ENCODE assay signal across 11 cellular contexts in genomic region chr20:61252601-61253263, GRCh38. TPM values are rescaled to one million over a fixed set of nuclear protein-coding genes. Genes with fewer than 3 reads are reported as not detected.
DNase-seq lines count a peak whose midpoint lies in the region; ATAC-seq and TF ChIP-seq lines count a peak whose summit lies in the region.
"Had no signal": no experiment of that assay in that cellular context is flagged by ENCODE, and none has a peak within 500 bp of the region (broad histone marks: within the 10 kb centered on the region; RNA-seq: fewer than 3 reads in every experiment).

No MANE protein-coding gene starts in this region.

- intact Hi-C loops in CD4-positive, alpha-beta T cell (cut with DNase I, micrococcal nuclease): no loop called here

- no peak for TF ChIP-seq CTCF in AG09309 (IDR thresholded peaks at IDR 0.05; ENCODE audit: control insufficient read depth, insufficient read depth, low read depth, low read length, missing control alignments)
- TF ChIP-seq CTCF in epithelial cell of proximal tubule (conservative IDR thresholded peaks at IDR 0.05; ENCODE audit: low read depth, low read length): no peak
- TF ChIP-seq CTCF in CD4-positive, alpha-beta T cell (IDR thresholded peaks at IDR 0.05): no peak

- H3K9ac ChIP-seq in HUES64 (ENCODE audit: low read depth, low read length): 0 out of 2 replicates have a peak overlapping the region, but pooled peaks have one; percentile 25

- H3K4me1 ChIP-seq in HUES64 (ENCODE audit: insufficient read depth, low read length): peaks cover 15% of the 10 kb centered on the region; the same call in 1 of the 2 replicates

- no peaks in the 10 kb centered on the region for H3K9me3 ChIP-seq in HUES64 (ENCODE audit: insufficient read depth, low read depth, low read length)
- no peaks in the 10 kb centered on the region for H3K9me3 ChIP-seq in CD4-positive, alpha-beta T cell (ENCODE audit: control insufficient read depth, low read length)

- H3K27me3 ChIP-seq in HUES64 (ENCODE audit: insufficient read depth, low read length): peaks cover 82% of the 10 kb centered on the region
- peaks cover 48% of the 10 kb centered on the region for H3K27me3 ChIP-seq in CD4-positive, alpha-beta T cell (ENCODE audit: control insufficient read depth, insufficient read depth, low read length)

- H3K36me3 ChIP-seq in HUES64 (ENCODE audit: insufficient read depth, low read length): peaks cover 5% of the 10 kb centered on the region; the same call in 1 of the 2 replicates

- H3K36me3 Mint-ChIP-seq in CD4-positive, alpha-beta T cell (ENCODE audit: low read depth): no peaks in the 10 kb centered on the region
- H3K36me3 Mint-ChIP-seq: stimulated activated naive B cell treated with anti-CD40 and anti-IgM and Interleukin-4, amounts not matched to agents 10 μg/mL and 1 μg/mL and 100 μg/mL, for 72 hours had no signal

- CTCF ChIA-PET in CD4-positive, alpha-beta T cell (lab: Charles Lee): no interaction called here

- H3K4me3 Mint-ChIP-seq in CD4-positive, alpha-beta T cell: no peak overlapping the region
- H3K4me3 Mint-ChIP-seq: T-helper 1 cell treated with Interleukin-12 subunit alpha and Interleukin-12 subunit beta and Interleukin-4 antibody, amounts not matched to agents 30 μg/mL and 1 μg/mL, for 36 hours had no signal

- peak overlapping the region; percentile 54 for H3K4me3 ChIP-seq in AG09309 (ENCODE audit: control insufficient read depth, low read depth, low read length)
- H3K4me3 ChIP-seq in HUES64 (ENCODE audit: low read length): peak overlapping the region; percentile 63
- H3K4me3 ChIP-seq in epithelial cell of proximal tubule (ENCODE audit: low read depth, low read length): peak overlapping the region; percentile 56

- POLR2A ChIA-PET in CD4-positive, alpha-beta T cell (lab: Charles Lee): no interaction called here

- no peak overlapping the region for H3K27ac Mint-ChIP-seq in CD4-positive, alpha-beta T cell
- H3K27ac Mint-ChIP-seq: naive thymus-derived CD8-positive, alpha-beta T cell; stimulated activated naive B cell treated with anti-CD40 and anti-IgM and Interleukin-4, amounts not matched to agents 10 μg/mL and 1 μg/mL and 100 μg/mL, for 72 hours; T-helper 1 cell treated with Interleukin-12 subunit alpha and Interleukin-12 subunit beta and Interleukin-4 antibody, amounts not matched to agents 30 μg/mL and 1 μg/mL, for 36 hours had no signal

- under 1% methylated on average over 87 of the region's 87 CpGs for WGBS in HUES64

- ATAC-seq in HG02938 (IDR thresholded peaks at IDR 0.05; ENCODE audit: unreplicated experiment) (no peak), HG03469 (IDR thresholded peaks at IDR 0.05; ENCODE audit: unreplicated experiment) (no peak)
- ATAC-seq in CD4-positive, alpha-beta T cell (ENCODE audit: poor library complexity): no peak
- ATAC-seq: stimulated activated naive B cell treated with anti-CD40 and anti-IgM and Interleukin-4, amounts not matched to agents 10 μg/mL and 1 μg/mL and 100 μg/mL, for 72 hours had no signal

- H3K9me3 Mint-ChIP-seq in CD4-positive, alpha-beta T cell: no peaks in the 10 kb centered on the region
- H3K9me3 Mint-ChIP-seq: naive thymus-derived CD8-positive, alpha-beta T cell; T-helper 1 cell treated with Interleukin-12 subunit alpha and Interleukin-12 subunit beta and Interleukin-4 antibody, amounts not matched to agents 30 μg/mL and 1 μg/mL, for 36 hours had no signal

- DNase-seq in AG09309 (ENCODE audit: low read depth): no peak
- DNase-seq in epithelial cell of proximal tubule (ENCODE audit: low read depth): no peak
- peak; percentile 43 for DNase-seq in myocyte (ENCODE audit: low read depth)
- DNase-seq in activated naive CD4-positive, alpha-beta T cell treated with anti-CD3 and anti-CD28 coated beads, Interleukin-2, amount 50 U/mL, for 16 hours: no peak
- no peak for DNase-seq in CD4-positive, alpha-beta T cell
- DNase-seq: stimulated activated naive B cell treated with anti-CD40 and anti-IgM and Interleukin-4, amounts not matched to agents 10 μg/mL and 1 μg/mL and 100 μg/mL, for 72 hours had no signal

- H3K27ac ChIP-seq in HUES64 (ENCODE audit: low read depth, low read length): no peak overlapping the region
- H3K27ac ChIP-seq in CD4-positive, alpha-beta T cell (ENCODE audit: low read depth, low read length): no peak overlapping the region

- H3K4me1 Mint-ChIP-seq in CD4-positive, alpha-beta T cell (ENCODE audit: low read depth): no peaks in the 10 kb centered on the region
- H3K4me1 Mint-ChIP-seq: stimulated activated naive B cell treated with anti-CD40 and anti-IgM and Interleukin-4, amounts not matched to agents 10 μg/mL and 1 μg/mL and 100 μg/mL, for 72 hours had no signal

- peaks cover 65% of the 10 kb centered on the region for H3K27me3 Mint-ChIP-seq in CD4-positive, alpha-beta T cell

RNA-seq across cellular contexts. Expression of gene CDH4, which starts 0.7 kb away (rescaled TPM):
- 7.1 TPM for polyA plus RNA-seq in HUES64 (2013, experiment 1 of 2)
- 7.5 TPM for polyA plus RNA-seq in HUES64 (2013, experiment 2 of 2)
- total RNA-seq in epithelial cell of proximal tubule (17.1 and 21.0 TPM in 2 replicates), myocyte (0.31 and 0.45 TPM in 2 replicates)
- polyA plus RNA-seq in myocyte (2012): 0.48 TPM
- under 1 TPM; 0.11 TPM for total RNA-seq in CD4-positive, alpha-beta T cell

Comparison
In these comparisons a context has a peak if more than half of its experiments do, and no peak if none do; other contexts are left out.
1. RNA of gene CDH4, which starts 0.7 kb away (total RNA-seq): 17.1 to 21.0 TPM in epithelial cell of proximal tubule; 0.31 to 0.45 TPM in myocyte and 0.11 TPM in CD4-positive, alpha-beta T cell; every median in the first group is over 10 times any median in the second.
2. Peak in every context shown above with its lines, with median percentiles within 50 percentile points of each other: H3K4me3 ChIP-seq.